Comparison of ENCODE assay signal across 18 cellular contexts in genomic region chr2:166373105-166373504, GRCh38. TPM values are rescaled to one million over a fixed set of nuclear protein-coding genes. Genes with fewer than 3 reads are reported as not detected.
DNase-seq lines count a peak whose midpoint lies in the region; ATAC-seq and TF ChIP-seq lines count a peak whose summit lies in the region.
"Had no signal": no experiment of that assay in that cellular context is flagged by ENCODE, and none has a peak within 500 bp of the region (broad histone marks: within the 10 kb centered on the region; RNA-seq: fewer than 3 reads in every experiment).

No MANE protein-coding gene starts in this region.

- 36 to 53% methylated on average over 2 of the region's 2 CpGs for WGBS in esophagus squamous epithelium, 2 donors
- WGBS in adrenal gland, 4 donors = 27 to 41% (median 34%) methylated on average over 2 of the region's 2 CpGs
- 64 to 71% methylated on average over 2 of the region's 2 CpGs for WGBS in gastroesophageal sphincter (ENCODE audit: low coverage in 1 of 2), 2 donors

- no peak overlapping the region for H3K27ac ChIP-seq in HEK293 (ENCODE audit: extremely low read depth, low read depth, low read length)
- H3K27ac ChIP-seq in iPS-18a (ENCODE audit: low read length) = no peak overlapping the region
- H3K27ac ChIP-seq in esophagus squamous epithelium = no peak overlapping the region
- no peak overlapping the region for H3K27ac ChIP-seq in adrenal gland
- no peak overlapping the region for H3K27ac ChIP-seq in gastroesophageal sphincter
- H3K27ac ChIP-seq: colonic mucosa, psoas muscle, thoracic aorta had no signal

- TF ChIP-seq EP300 in gastroesophageal sphincter (IDR thresholded peaks at IDR 0.05) = no peak

- TF ChIP-seq POLR2A in esophagus squamous epithelium (IDR thresholded peaks at IDR 0.05) = no peak
- no peak for TF ChIP-seq POLR2A in adrenal gland (IDR thresholded peaks at IDR 0.05)
- TF ChIP-seq POLR2A in gastroesophageal sphincter (IDR thresholded peaks at IDR 0.05) = no peak

- H2AFZ ChIP-seq in Loucy (ENCODE audit: low read length) = peak overlapping the region; percentile 35; the same call in 1 of the 2 replicates

- H3K9me2 ChIP-seq in Loucy (replicated peaks; ENCODE audit: low read depth, low read length) = no peaks in the 10 kb centered on the region

- TF ChIP-seq CTCF in HEK293 (tag by site-specific recombination; IDR thresholded peaks at IDR 0.05) = no peak
- TF ChIP-seq CTCF in Loucy (conservative IDR thresholded peaks at IDR 0.05; ENCODE audit: low read length) = no peak
- no peak for TF ChIP-seq CTCF in esophagus squamous epithelium (IDR thresholded peaks at IDR 0.05)
- TF ChIP-seq CTCF in adrenal gland (IDR thresholded peaks at IDR 0.05) = no peak
- no peak for TF ChIP-seq CTCF in gastroesophageal sphincter (IDR thresholded peaks at IDR 0.05)

- CTCF ChIA-PET in HEK293 (lab: Yijun Ruan, JAX) = no interaction called here

- intact Hi-C loops in esophagus squamous epithelium (cut with DNase I) = no loop called here
- intact Hi-C loops in adrenal gland (cut with DNase I) = no loop called here

- no peak for ATAC-seq in gastroesophageal sphincter
- ATAC-seq: psoas muscle had no signal

- no peaks in the 10 kb centered on the region for H3K36me3 ChIP-seq in HEK293 (ENCODE audit: control insufficient read depth in 2 of 2, insufficient read depth in 1 of 2, low read length in 2 of 2)
- no peaks in the 10 kb centered on the region for H3K36me3 ChIP-seq in Loucy (ENCODE audit: insufficient read depth, low read length)
- H3K36me3 ChIP-seq in iPS-18a (ENCODE audit: control insufficient read depth, low read depth, low read length) = no peaks in the 10 kb centered on the region
- H3K36me3 ChIP-seq in esophagus squamous epithelium = no peaks in the 10 kb centered on the region
- H3K36me3 ChIP-seq in adrenal gland (replicated peaks in 1 of 2) = no peaks in the 10 kb centered on the region
- no peaks in the 10 kb centered on the region for H3K36me3 ChIP-seq in gastroesophageal sphincter
- H3K36me3 ChIP-seq: colonic mucosa, thoracic aorta had no signal

- H4K20me1 ChIP-seq in Loucy (ENCODE audit: insufficient read depth, low read length, poor library complexity, severe bottlenecking) = no peaks in the 10 kb centered on the region

- no peak overlapping the region for H3K9ac ChIP-seq in Loucy (ENCODE audit: low read depth, low read length, poor library complexity, severe bottlenecking)
- H3K9ac ChIP-seq in iPS-18a (ENCODE audit: low read length) = no peak overlapping the region

- H3K4me1 ChIP-seq in HEK293 (ENCODE audit: control insufficient read depth, insufficient read depth, low read length) (peaks cover 20% of the 10 kb centered on the region), Loucy (ENCODE audit: insufficient read depth, low read length, poor library complexity, severe bottlenecking) (peaks cover 25% of the 10 kb centered on the region), iPS-18a (ENCODE audit: control insufficient read depth, low read depth, low read length) (peaks cover 13% of the 10 kb centered on the region), esophagus squamous epithelium (peaks cover 5 to 21% (median 10%) of the 10 kb centered on the region in 3 donors), adrenal gland (replicated peaks in 1 of 2) (peaks cover 0 to 10% of the 10 kb centered on the region in 2 donors), gastroesophageal sphincter (peaks cover 0 to 24% (median 0%) of the 10 kb centered on the region in 3 donors)
- H3K4me1 ChIP-seq: colonic mucosa had no signal

- no peaks in the 10 kb centered on the region for H3K79me2 ChIP-seq in Loucy (ENCODE audit: insufficient read depth, low read length)

- H3F3A ChIP-seq in Loucy (ENCODE audit: low read depth) = no peaks in the 10 kb centered on the region

- POLR2A ChIA-PET in HEK293 (lab: Yijun Ruan, JAX) = no interaction called here

- H3K9me3 ChIP-seq in HEK293 (ENCODE audit: control insufficient read depth, insufficient read depth, low read depth, low read length) (no peaks in the 10 kb centered on the region), Loucy (ENCODE audit: insufficient read depth, low read depth, low read length) (no peaks in the 10 kb centered on the region), iPS-18a (ENCODE audit: control insufficient read depth, low read depth, low read length) (no peaks in the 10 kb centered on the region), esophagus squamous epithelium (no peaks in the 10 kb centered on the region), adrenal gland (replicated peaks in 1 of 3) (no peaks in the 10 kb centered on the region), gastroesophageal sphincter (no peaks in the 10 kb centered on the region)
- H3K9me3 ChIP-seq: colonic mucosa, psoas muscle, thoracic aorta had no signal

- no peaks in the 10 kb centered on the region for H3K27me3 ChIP-seq in Loucy (ENCODE audit: insufficient read depth, low read length, poor library complexity, severe bottlenecking)
- peaks cover 20% of the 10 kb centered on the region for H3K27me3 ChIP-seq in iPS-18a (ENCODE audit: control insufficient read depth, insufficient read depth, low read length)
- H3K27me3 ChIP-seq in esophagus squamous epithelium = peaks cover 0 to 30% (median 0%) of the 10 kb centered on the region in 4 donors
- peaks cover 6% of the 10 kb centered on the region for H3K27me3 ChIP-seq in adrenal gland
- peaks cover 23% of the 10 kb centered on the region for H3K27me3 ChIP-seq in gastroesophageal sphincter
- H3K27me3 ChIP-seq: colonic mucosa had no signal

- no peak overlapping the region for H3K4me2 ChIP-seq in Loucy (ENCODE audit: low read depth, low read length, poor library complexity, severe bottlenecking)

- DNase-seq in RPMI8226 = peak; percentile 12
- DNase-seq in NCI-H2029 treated with DMSO at 0.1 percent for 48 hours (lab: John Stamatoyannopoulos, UW) = no peak
- no peak for DNase-seq in esophagus squamous epithelium (lab: John Stamatoyannopoulos, UW)
- DNase-seq in adrenal gland = no peak
- DNase-seq: activated CD4-positive, alpha-beta T cell treated with anti-CD3 and anti-CD28 coated beads, Interleukin-2, amount 50 U/mL, for 4 hours; activated naive CD4-positive, alpha-beta T cell; activated T-cell treated with anti-CD3 and anti-CD28 coated beads for 4 hours; colonic mucosa; HCEC 1CT; hypothalamus; midbrain; NCI-H82; psoas muscle had no signal

- H3K4me3 ChIP-seq in HEK293 (ENCODE audit: low read depth, low read length) = no peak overlapping the region
- no peak overlapping the region for H3K4me3 ChIP-seq in Loucy (ENCODE audit: low read length, poor library complexity, severe bottlenecking)
- H3K4me3 ChIP-seq in iPS-18a (ENCODE audit: low read length) = peak overlapping the region; percentile 36
- no peak overlapping the region for H3K4me3 ChIP-seq in esophagus squamous epithelium
- H3K4me3 ChIP-seq in adrenal gland = no peak overlapping the region
- H3K4me3 ChIP-seq in gastroesophageal sphincter = no peak overlapping the region
- H3K4me3 ChIP-seq: colonic mucosa, psoas muscle, thoracic aorta had no signal

TF ChIP-seq in HEK293, 187 proteins besides CTCF, POLR2A, EP300 and RAD21:
- TF ChIP-seq OSR2 (tag by site-specific recombination; IDR thresholded peaks at IDR 0.05) = peak; percentile 30
- TF ChIP-seq ZNF513 (tag by site-specific recombination; IDR thresholded peaks at IDR 0.05) = peak; percentile 87
- peak; percentile 12; the same call in 1 of the 2 replicates for TF ChIP-seq ZBTB17 (tag by site-specific recombination; IDR thresholded peaks at IDR 0.05)
- no peak for TF ChIP-seq ZNF791 (tag by site-specific recombination; IDR thresholded peaks at IDR 0.05)
TF ChIP-seq in HEK293: peak in this region for 3.

RNA-seq across cellular contexts. Expression of gene SCN9A, which starts 2.6 kb away (rescaled TPM):
- 1 to 10 TPM in 2 of 4 donors, under 1 TPM in 2; 0.13 to 1.9 (median 0.77) TPM for total RNA-seq in esophagus squamous epithelium
- 1 to 10 TPM in 6 of 8 donors, under 1 TPM in 2; 0.30 to 3.8 (median 1.7) TPM for total RNA-seq in adrenal gland
- 1 to 10 TPM in 2 of 3 donors, under 1 TPM in 1; 0.61 to 2.1 (median 1.1) TPM for polyA plus RNA-seq in adrenal gland
- total RNA-seq in gastroesophageal sphincter = 1 to 10 TPM; 3.1 to 7.7 (median 6.2) TPM
